29 cellular contexts compared by ENCODE assay signal in genomic region chr5:144638802-144639201, GRCh38.
"Had no signal": no experiment of that assay in that cellular context is flagged by ENCODE, and none has a peak within 500 bp of the region (broad histone marks: within the 10 kb centered on the region; RNA-seq: fewer than 3 reads in every experiment).

No MANE protein-coding gene starts in this region.

- H3K27ac Mint-ChIP-seq: activated CD4-positive, alpha-beta T cell treated with anti-CD3 and anti-CD28 coated beads for 36 hours; activated CD4-positive, alpha-beta T cell treated with anti-CD3 and anti-CD28 coated beads, Interleukin-2, amount 10 ng/mL, durations not matched to agents 7 days and 5 days; activated CD8-positive, alpha-beta T cell treated with anti-CD3 and anti-CD28 coated beads, Interleukin-2, amount 10 ng/mL, durations not matched to agents 7 days and 5 days; activated naive CD4-positive, alpha-beta T cell treated with anti-CD3 and anti-CD28 coated beads, Interleukin-2, amount 10 ng/mL, durations not matched to agents 7 days and 5 days; activated naive CD8-positive, alpha-beta T cell treated with anti-CD3 and anti-CD28 coated beads for 36 hours; activated T-cell treated with anti-CD3 and anti-CD28 coated beads, Interleukin-2, amount 50 U/mL, for 24 hours; IgD-negative memory B cell; T-helper 1 cell treated with Interleukin-12 subunit alpha and Interleukin-12 subunit beta and Interleukin-4 antibody, amounts not matched to agents 30 μg/mL and 1 μg/mL, for 36 hours; T-helper 2 cell treated with Interferon-gamma antibody and Interleukin-4, amounts not matched to agents 5 μg/mL and 100 μg/mL, for 36 hours; WTC11 had no signal

- H3K4me1 Mint-ChIP-seq: activated CD4-positive, alpha-beta T cell treated with anti-CD3 and anti-CD28 coated beads for 36 hours; activated CD4-positive, alpha-beta T cell treated with anti-CD3 and anti-CD28 coated beads, Interleukin-2, amount 10 ng/mL, durations not matched to agents 7 days and 5 days; activated naive CD4-positive, alpha-beta T cell treated with anti-CD3 and anti-CD28 coated beads, Interleukin-2, amount 10 ng/mL, durations not matched to agents 7 days and 5 days; activated naive CD8-positive, alpha-beta T cell treated with anti-CD3 and anti-CD28 coated beads for 36 hours; IgD-negative memory B cell; WTC11 had no signal

- H3K4me3 Mint-ChIP-seq: activated CD4-positive, alpha-beta T cell treated with anti-CD3 and anti-CD28 coated beads for 36 hours; activated CD4-positive, alpha-beta T cell treated with anti-CD3 and anti-CD28 coated beads, Interleukin-2, amount 10 ng/mL, durations not matched to agents 7 days and 5 days; activated CD8-positive, alpha-beta T cell treated with anti-CD3 and anti-CD28 coated beads, Interleukin-2, amount 10 ng/mL, durations not matched to agents 7 days and 5 days; activated naive CD4-positive, alpha-beta T cell treated with anti-CD3 and anti-CD28 coated beads, Interleukin-2, amount 10 ng/mL, durations not matched to agents 7 days and 5 days; activated naive CD8-positive, alpha-beta T cell treated with anti-CD3 and anti-CD28 coated beads for 36 hours; activated T-cell treated with anti-CD3 and anti-CD28 coated beads, Interleukin-2, amount 50 U/mL, for 24 hours; IgD-negative memory B cell; T-helper 1 cell treated with Interleukin-12 subunit alpha and Interleukin-12 subunit beta and Interleukin-4 antibody, amounts not matched to agents 30 μg/mL and 1 μg/mL, for 36 hours; T-helper 2 cell treated with Interferon-gamma antibody and Interleukin-4, amounts not matched to agents 5 μg/mL and 100 μg/mL, for 36 hours; WTC11 had no signal

- H3K27me3 Mint-ChIP-seq: activated CD4-positive, alpha-beta T cell treated with anti-CD3 and anti-CD28 coated beads for 36 hours; activated CD4-positive, alpha-beta T cell treated with anti-CD3 and anti-CD28 coated beads, Interleukin-2, amount 10 ng/mL, durations not matched to agents 7 days and 5 days; activated naive CD4-positive, alpha-beta T cell treated with anti-CD3 and anti-CD28 coated beads, Interleukin-2, amount 10 ng/mL, durations not matched to agents 7 days and 5 days; activated naive CD8-positive, alpha-beta T cell treated with anti-CD3 and anti-CD28 coated beads for 36 hours; activated T-cell treated with anti-CD3 and anti-CD28 coated beads, Interleukin-2, amount 50 U/mL, for 24 hours; IgD-negative memory B cell had no signal

- DNase-seq: activated CD4-positive, alpha-beta T cell treated with anti-CD3 and anti-CD28 coated beads for 36 hours; activated CD4-positive, alpha-beta T cell treated with anti-CD3 and anti-CD28 coated beads, Interleukin-2, amount 10 ng/mL, durations not matched to agents 7 days and 5 days; activated CD4-positive, alpha-beta T cell treated with anti-CD3 and anti-CD28 coated beads, Interleukin-2, amount 50 U/mL, for 48 hours; activated CD8-positive, alpha-beta T cell treated with anti-CD3 and anti-CD28 coated beads, Interleukin-2, amount 10 ng/mL, durations not matched to agents 7 days and 5 days; activated naive CD4-positive, alpha-beta T cell treated with anti-CD3 and anti-CD28 coated beads, Interleukin-2, amount 10 ng/mL, durations not matched to agents 7 days and 5 days; activated naive CD8-positive, alpha-beta T cell treated with anti-CD3 and anti-CD28 coated beads for 36 hours; activated T-cell treated with anti-CD3 and anti-CD28 coated beads, Interleukin-2, amount 50 U/mL, for 24 hours; amniotic stem cell; aorta; brain microvascular endothelial cell; central memory CD4-positive, alpha-beta T cell; Karpas-422; KBM-7; MG63; NCI-H1048; NCI-H1105 treated with DMSO at 0.1 percent for 48 hours; NCI-H1436; NCI-H1694; NCI-H1930; NCI-H446; NCI-H510A treated with DMSO at 0.1 percent for 48 hours; NCI-H526 treated with DMSO at 0.1 percent for 48 hours; NCI-H774; PC-9; SIG-M5 had no signal

- H3K36me3 Mint-ChIP-seq: activated naive CD4-positive, alpha-beta T cell treated with anti-CD3 and anti-CD28 coated beads, Interleukin-2, amount 10 ng/mL, durations not matched to agents 7 days and 5 days; activated naive CD8-positive, alpha-beta T cell treated with anti-CD3 and anti-CD28 coated beads for 36 hours; IgD-negative memory B cell had no signal
